In genomic region chr6:56091159-56091869, GRCh38 we compare ENCODE assay signal across 9 cellular contexts.
DNase-seq lines count a peak whose midpoint lies in the region; ATAC-seq and TF ChIP-seq lines count a peak whose summit lies in the region.
"Had no signal": no experiment of that assay in that cellular context is flagged by ENCODE, and none has a peak within 500 bp of the region (broad histone marks: within the 10 kb centered on the region; RNA-seq: fewer than 3 reads in every experiment).

No MANE protein-coding gene starts in this region.

- H3K4me3 ChIP-seq in right atrium auricular region = peak overlapping the region; percentile 39 to 41

- DNase-seq in HPDE6-E6E7 (ENCODE audit: extremely low spot score) = peak; percentile 51
- no peak for DNase-seq in right atrium auricular region (ENCODE audit: low spot score)
- no peak for DNase-seq in CD4-positive, alpha-beta T cell
- DNase-seq in GM20000 (ENCODE audit: low spot score) = no peak
- DNase-seq in germinal center (ENCODE audit: low spot score) = no peak

- no peak overlapping the region for H3K27ac Mint-ChIP-seq in CD4-positive, alpha-beta T cell

- peaks cover 9% of the 10 kb centered on the region for H3K9me3 Mint-ChIP-seq in CD4-positive, alpha-beta T cell

- CTCF ChIA-PET in CD4-positive, alpha-beta T cell (lab: Charles Lee) = no interaction called here

- no peak overlapping the region for H3K4me3 Mint-ChIP-seq in CD4-positive, alpha-beta T cell

- no peak for TF ChIP-seq CTCF in 22Rv1 (IDR thresholded peaks at IDR 0.05)
- no peak for TF ChIP-seq CTCF in VCaP (conservative IDR thresholded peaks at IDR 0.05)
- no peak for TF ChIP-seq CTCF in right atrium auricular region (IDR thresholded peaks at IDR 0.05)
- TF ChIP-seq CTCF in CD4-positive, alpha-beta T cell (IDR thresholded peaks at IDR 0.05) = no peak
- TF ChIP-seq CTCF in GM20000 (IDR thresholded peaks at IDR 0.05; ENCODE audit: extremely low read depth, missing control alignments) = no peak

- H3K27me3 Mint-ChIP-seq in CD4-positive, alpha-beta T cell = no peaks in the 10 kb centered on the region

- no peaks in the 10 kb centered on the region for H3K36me3 ChIP-seq in right atrium auricular region

- H3K4me1 ChIP-seq in right atrium auricular region = no peaks in the 10 kb centered on the region

- ATAC-seq in CD4-positive, alpha-beta T cell (ENCODE audit: poor library complexity) = no peak
- no peak for ATAC-seq in GM19455 (IDR thresholded peaks at IDR 0.05; ENCODE audit: unreplicated experiment)

- peaks cover 0 to 17% of the 10 kb centered on the region in 2 donors for H3K9me3 ChIP-seq in right atrium auricular region
- H3K9me3 ChIP-seq in CD4-positive, alpha-beta T cell (ENCODE audit: control insufficient read depth, low read length) = no peaks in the 10 kb centered on the region
- H3K9me3 ChIP-seq: Caco-2 had no signal

- H3K27ac ChIP-seq in 22Rv1 (peak overlapping the region; percentile 47), VCaP (peak overlapping the region; percentile 45; the same call in 1 of the 2 replicates), right atrium auricular region (peak overlapping the region; percentile 54 to 86)
- H3K27ac ChIP-seq in CD4-positive, alpha-beta T cell (ENCODE audit: low read depth, low read length) = no peak overlapping the region

- H3K27me3 ChIP-seq in right atrium auricular region = no peaks in the 10 kb centered on the region
- no peaks in the 10 kb centered on the region for H3K27me3 ChIP-seq in CD4-positive, alpha-beta T cell (ENCODE audit: control insufficient read depth, insufficient read depth, low read length)

- POLR2A ChIA-PET in CD4-positive, alpha-beta T cell (lab: Charles Lee) = no interaction called here

- H3K36me3 Mint-ChIP-seq in CD4-positive, alpha-beta T cell (ENCODE audit: low read depth) = no peaks in the 10 kb centered on the region

- intact Hi-C loops in CD4-positive, alpha-beta T cell (cut with DNase I, micrococcal nuclease) = no loop called here

- no peaks in the 10 kb centered on the region for H3K4me1 Mint-ChIP-seq in CD4-positive, alpha-beta T cell (ENCODE audit: low read depth)
